In genomic region chr9:19232830-19233194, GRCh38 we compare ENCODE assay signal across 8 cellular contexts. TPM values are rescaled to one million over a fixed set of nuclear protein-coding genes. Genes with fewer than 3 reads are reported as not detected.
A peak's percentile ranks its signal among the peaks of the same experiment; 100 is the strongest.
DNase-seq lines count a peak whose midpoint lies in the region; ATAC-seq, FAIRE-seq and TF ChIP-seq lines count a peak whose summit lies in the region.

No MANE protein-coding gene starts in this region.

- H3K56ac ChIP-seq in H1 (replicated peaks; ENCODE audit: insufficient read length, low read depth, low read length) = no peak overlapping the region

- no peaks in the 10 kb centered on the region for H3K9me3 ChIP-seq in H1 (ENCODE audit: insufficient read depth in 2 of 2, low read depth in 1 of 2, low read length in 1 of 2)

- H4K5ac ChIP-seq in H1 (ENCODE audit: insufficient read length, low read depth, low read length) = no peak overlapping the region

- H3K14ac ChIP-seq in H1 (ENCODE audit: insufficient read length) = no peak overlapping the region

- H2BK20ac ChIP-seq in H1 (ENCODE audit: low read length) = no peak overlapping the region

- H3K4me3 ChIP-seq in H1 (ENCODE audit: extremely low read depth in 1 of 4, insufficient read depth in 2 of 4, low read depth in 3 of 4, low read length in 4 of 4) = peak overlapping the region in 1 of 4 experiments; percentile 89; a peak in 2 of 8 replicates
- peak overlapping the region in 6 of 7 experiments; percentile 15 to 100 (median 90) for H3K4me3 ChIP-seq in skin epidermis

- no peak overlapping the region for H2BK120ac ChIP-seq in H1 (replicated peaks; ENCODE audit: low read depth, low read length)

- TF ChIP-seq EP300 in H1 (IDR thresholded peaks at IDR 0.05; ENCODE audit: borderline replicate concordance in 1 of 2, low read depth in 2 of 2, low read length in 2 of 2) = no peak

- no peak overlapping the region for H2AK5ac ChIP-seq in H1 (ENCODE audit: low read depth, low read length)

- no peak overlapping the region for H3K4ac ChIP-seq in H1 (replicated peaks; ENCODE audit: insufficient read length, low read depth, low read length)

- H3K9ac ChIP-seq in H1 (replicated peaks in 1 of 4; ENCODE audit: extremely low read depth in 1 of 4, low read depth in 3 of 4, low read length in 3 of 4) = no peak overlapping the region

- H3K36me3 ChIP-seq in H1 (ENCODE audit: control insufficient read depth in 2 of 4, insufficient read depth in 4 of 4, low read length in 3 of 4) = no peaks in the 10 kb centered on the region

- peaks cover 2% of the 10 kb centered on the region; the same call in 1 of the 2 replicates for H3K79me1 ChIP-seq in H1 (ENCODE audit: low read depth, low read length)

- no peak overlapping the region for H3K18ac ChIP-seq in H1 (ENCODE audit: extremely low read depth, low read length)

- no peak overlapping the region for H2AFZ ChIP-seq in H1 (ENCODE audit: low read length)

- no peak for TF ChIP-seq CTCF in H1 (IDR thresholded peaks at IDR 0.05; ENCODE audit: control extremely low read depth in 1 of 3, insufficient read depth in 1 of 3, low read depth in 1 of 3, low read length in 3 of 3)

- POLR2A ChIA-PET in H1 (lab: Charles Lee; ENCODE audit: partially characterized antibody) = interaction anchor here (0.8 to 1.6 kb wide), 6 partner anchors 11 to 147 kb away, joined by 3 to 5 read pairs (median 4); partner anchors contain the start of gene RPS6

- no peak overlapping the region for H4K8ac ChIP-seq in H1 (ENCODE audit: extremely low read depth, insufficient read depth, low read length)

- TF ChIP-seq RAD21 in H1 (IDR thresholded peaks at IDR 0.05 in 1 of 2, conservative IDR thresholded peaks at IDR 0.05 in 1 of 2; ENCODE audit: low read depth in 2 of 2, low read length in 2 of 2) = no peak

- H3K79me2 ChIP-seq in H1 (ENCODE audit: control insufficient read depth in 1 of 2, insufficient read depth in 2 of 2, low read length in 2 of 2) = peaks cover 17 to 64% of the 10 kb centered on the region in 2 experiments; a peak in 3 of 4 replicates

- FAIRE-seq in H1 (lab: Jason Lieb, UNC) = no peak

- H2BK5ac ChIP-seq in H1 (ENCODE audit: low read depth, low read length) = no peak overlapping the region

- no peak overlapping the region for H4K91ac ChIP-seq in H1 (replicated peaks; ENCODE audit: insufficient read length, low read length)

- H3K27me3 ChIP-seq in H1 (replicated peaks in 1 of 4; ENCODE audit: control insufficient read depth in 3 of 4, extremely low read depth in 1 of 4, insufficient read depth in 3 of 4, low read length in 3 of 4) = no peaks in the 10 kb centered on the region

- H3K4me2 ChIP-seq in H1 (ENCODE audit: insufficient read depth in 1 of 2, low read depth in 2 of 2, low read length in 2 of 2) = peak overlapping the region; percentile 88 to 97; a peak in 3 of 4 replicates

- DNase-seq in DMS153 treated with DMSO at 0.1 percent for 48 hours (lab: John Stamatoyannopoulos, UW; ENCODE audit: unreplicated experiment) (peak; percentile 54), DMS153 (lab: John Stamatoyannopoulos, UW) (no peak), NAMALWA (ENCODE audit: low spot score) (peak; percentile 42), H1 (ENCODE audit: low read depth in 1 of 2, low spot score in 2 of 2) (no peak), activated gamma-delta T cell treated with Interleukin-2 at 50 U/mL for 16 hours (no peak)

- CTCF ChIA-PET in H1 (lab: Charles Lee; ENCODE audit: partially characterized antibody) = interaction anchor here (0.7 to 1.2 kb wide), 4 partner anchors 14 to 289 kb away, joined by 3 to 6 read pairs (median 4); no protein-coding TSS in a partner anchor

- no peak for TF ChIP-seq POLR2A in H1 (IDR thresholded peaks at IDR 0.05; ENCODE audit: control extremely low read depth in 1 of 2, low read depth in 2 of 2, low read length in 2 of 2)

- no peak overlapping the region for H3K27ac ChIP-seq in H1 (ENCODE audit: low read depth, low read length)
- H3K27ac ChIP-seq in skin epidermis = peak overlapping the region in 9 of 21 experiments; percentile 9 to 99 (median 98)

- H3K23me2 ChIP-seq in H1 (ENCODE audit: low read depth, low read length) = peaks cover 3% of the 10 kb centered on the region; the same call in 1 of the 2 replicates

- ATAC-seq in HG03175 (IDR thresholded peaks at IDR 0.05; ENCODE audit: unreplicated experiment) (no peak), HG02852 (IDR thresholded peaks at IDR 0.05; ENCODE audit: unreplicated experiment) (no peak)

- WGBS in H1 (ENCODE audit: extremely low coverage in 1 of 2, insufficient coverage in 1 of 2, insufficient read length in 1 of 2, insufficient replicate concordance in 2 of 2, low coverage in 1 of 2, low lambda C conversion rate in 2 of 2, missing lambda C conversion rate in 1 of 2), 2 experiments = 17% methylated on average over 1 of the region's 1 CpG; no CpG with 5 or more reads in 1 of the 2 experiments

- H2BK12ac ChIP-seq in H1 (ENCODE audit: low read depth, low read length) = no peak overlapping the region

- peaks cover 0 to 8% (median 4%) of the 10 kb centered on the region in 4 experiments; a peak in 5 of 7 replicates for H3K4me1 ChIP-seq in H1 (replicated peaks in 1 of 4; ENCODE audit: control insufficient read depth in 3 of 4, insufficient read depth in 4 of 4, low read length in 3 of 4)

- no peak overlapping the region for H3K23ac ChIP-seq in H1 (ENCODE audit: insufficient read length)

- H2BK15ac ChIP-seq in H1 (ENCODE audit: low read length) = no peak overlapping the region

- H4K20me1 ChIP-seq in H1 (replicated peaks in 1 of 2; ENCODE audit: control insufficient read depth in 1 of 2, insufficient read depth in 2 of 2, low read length in 2 of 2) = peaks cover 3 to 10% of the 10 kb centered on the region in 2 experiments

TF ChIP-seq in H1, 55 proteins besides CTCF, POLR2A, EP300 and RAD21:
- 0 out of 2 replicates have a peak, but pooled peaks have one; percentile 34 for TF ChIP-seq BACH1 (IDR thresholded peaks at IDR 0.05; ENCODE audit: low read length)
- no peak for TF ChIP-seq PHF8 (conservative IDR thresholded peaks at IDR 0.05; ENCODE audit: low read depth, low read length)

RNA-seq across cellular contexts. Expression of gene DENND4C, which starts 2.3 kb away (rescaled TPM):
- 18.9 and 19.8 TPM in 2 replicates for total RNA-seq in H1 (2021; fragmentation: NEBNext Ultra II Directional; extraction: Animal tissue kit (Norgen Biotek cat#: 25700))
- 4.8 and 6.9 TPM in 2 replicates for polyA plus RNA-seq in H1 (2011; rRNA removed)
- polyA plus RNA-seq in H1 (2011; cell fraction: cytosol; rRNA removed) = 8.3 TPM
- 5.7 TPM for polyA plus RNA-seq in H1 (2011; cell fraction: nucleus; rRNA removed)
- 6.2 to 11.8 TPM (median 8.4 TPM) in 4 replicates for polyA plus RNA-seq in H1 (2012, experiment 1 of 2)
- 0.63 TPM for polyA plus RNA-seq in H1 (2012, experiment 2 of 2)
- 8.0 TPM for polyA plus RNA-seq in H1 (2013, experiment 1 of 2)
- 7.9 TPM for polyA plus RNA-seq in H1 (2013, experiment 2 of 2)
- polyA minus RNA-seq in H1 (2011; rRNA and poly(A)+ RNA removed) = 28.5 and 47.2 TPM in 2 replicates
- polyA minus RNA-seq in H1 (2011; cell fraction: cytosol; rRNA and poly(A)+ RNA removed) = 16.4 TPM
- 52.8 TPM for polyA minus RNA-seq in H1 (2011; cell fraction: nucleus; rRNA and poly(A)+ RNA removed)

Comparison
In these comparisons a context has a peak if more than half of its experiments do, and no peak if none do; other contexts are left out.
1. DNase-seq: peak in DMS153 treated with DMSO at 0.1 percent for 48 hours (single experiment) and NAMALWA (single experiment); none in DMS153 (single experiment), H1 (0 of 2) and activated gamma-delta T cell treated with Interleukin-2 at 50 U/mL for 16 hours (single experiment).